Comparison of ENCODE assay signal across 8 cellular contexts in the genomic region with DNA sequence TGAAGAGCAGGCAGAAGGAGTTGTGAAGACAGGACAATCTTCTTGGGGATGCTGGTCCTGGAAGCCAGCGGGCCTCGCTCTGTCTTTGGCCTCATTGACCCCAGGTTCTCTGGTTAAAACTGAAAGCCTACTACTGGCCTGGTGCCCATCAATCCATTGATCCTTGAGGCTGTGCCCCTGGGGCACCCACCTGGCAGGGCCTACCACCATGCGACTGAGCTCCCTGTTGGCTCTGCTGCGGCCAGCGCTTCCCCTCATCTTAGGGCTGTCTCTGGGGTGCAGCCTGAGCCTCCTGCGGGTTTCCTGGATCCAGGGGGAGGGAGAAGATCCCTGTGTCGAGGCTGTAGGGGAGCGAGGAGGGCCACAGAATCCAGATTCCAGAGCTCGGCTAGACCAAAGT. TPM values are rescaled to one million over a fixed set of nuclear protein-coding genes. Genes with fewer than 3 reads are reported as not detected.
DNase-seq lines count a peak whose midpoint lies in the region; TF ChIP-seq lines count a peak whose summit lies in the region.

No MANE protein-coding gene starts in this region.

- H3K27me3 Mint-ChIP-seq in CD14-positive monocyte (ENCODE audit: low read depth in 3 of 3): peaks cover 2 to 3% (median 3%) of the 10 kb centered on the region in 3 donors
- no peaks in the 10 kb centered on the region for H3K27me3 Mint-ChIP-seq in neural crest cell (ENCODE audit: low read depth)

- H3K9me3 Mint-ChIP-seq in CD14-positive monocyte (peaks cover 0 to 3% (median 0%) of the 10 kb centered on the region in 7 donors), neural crest cell (no peaks in the 10 kb centered on the region)

- peak overlapping the region; percentile 91 for H3K4me2 ChIP-seq in Loucy (ENCODE audit: low read depth, low read length, poor library complexity, severe bottlenecking)

- intact Hi-C loops in CD14-positive monocyte (cut with micrococcal nuclease): loop anchor here in 1 of 2 donors (5.0 kb wide), 1 partner anchor 38 kb away; no protein-coding TSS in a partner anchor

- H3K27ac Mint-ChIP-seq in CD14-positive monocyte: peak overlapping the region; percentile 87 to 99 (median 98)
- H3K27ac Mint-ChIP-seq in neural crest cell (ENCODE audit: unreplicated experiment): no peak overlapping the region

- H3K4me3 Mint-ChIP-seq in CD14-positive monocyte (peak overlapping the region; percentile 100), neural crest cell (peak overlapping the region; percentile 96)

- H3F3A ChIP-seq in Loucy (ENCODE audit: low read depth): no peaks in the 10 kb centered on the region

- TF ChIP-seq CTCF in CD14-positive monocyte (IDR thresholded peaks at IDR 0.05) (no peak), Loucy (conservative IDR thresholded peaks at IDR 0.05; ENCODE audit: low read length) (no peak), neural crest cell (conservative IDR thresholded peaks at IDR 0.05) (no peak)

- H4K20me1 ChIP-seq in Loucy (ENCODE audit: insufficient read depth, low read length, poor library complexity, severe bottlenecking): peaks cover 44% of the 10 kb centered on the region

- peaks cover 26% of the 10 kb centered on the region for H3K4me1 Mint-ChIP-seq in CD14-positive monocyte
- peaks cover 20% of the 10 kb centered on the region for H3K4me1 Mint-ChIP-seq in neural crest cell

- no peak overlapping the region for H2AFZ ChIP-seq in Loucy (ENCODE audit: low read length)

- H3K27ac ChIP-seq in duodenal mucosa (ENCODE audit: low read depth, low read length): no peak overlapping the region

- DNase-seq in CD14-positive monocyte (ENCODE audit: low spot score) (no peak), neural crest cell (ENCODE audit: low read depth, low spot score) (no peak), iPS-NIHi11 (ENCODE audit: low spot score) (no peak), Kasumi-1 (lab: John Stamatoyannopoulos, UW) (no peak), NCI-H82 (lab: John Stamatoyannopoulos, UW) (no peak)
- DNase-seq in stimulated activated CD4-positive, alpha-beta T cell treated with anti-CD3 and anti-CD28 coated beads, Interleukin-4, amount 100 ng/mL, for 24 hours: no peak

- H3K4me1 ChIP-seq in Loucy (ENCODE audit: insufficient read depth, low read length, poor library complexity, severe bottlenecking) (peaks cover 28% of the 10 kb centered on the region), duodenal mucosa (ENCODE audit: control insufficient read depth in 1 of 2, insufficient read depth in 2 of 2, low read length in 2 of 2) (peaks cover 17 to 19% of the 10 kb centered on the region in 2 donors)

- H3K9ac ChIP-seq in Loucy (ENCODE audit: low read depth, low read length, poor library complexity, severe bottlenecking) (peak overlapping the region; percentile 99), duodenal mucosa (ENCODE audit: low read depth in 1 of 2, low read length in 2 of 2) (peak overlapping the region in 1 of 2 donors; percentile 91)

- H3K9me3 ChIP-seq in Loucy (ENCODE audit: insufficient read depth, low read depth, low read length): no peaks in the 10 kb centered on the region
- no peaks in the 10 kb centered on the region for H3K9me3 ChIP-seq in duodenal mucosa (ENCODE audit: control insufficient read depth in 1 of 2, low read length in 2 of 2)

- H3K27me3 ChIP-seq in Loucy (ENCODE audit: insufficient read depth, low read length, poor library complexity, severe bottlenecking): peaks cover 5% of the 10 kb centered on the region
- H3K27me3 ChIP-seq in duodenal mucosa (ENCODE audit: control insufficient read depth in 1 of 2, insufficient read depth in 2 of 2, low read length in 2 of 2): no peaks in the 10 kb centered on the region

- peak overlapping the region; percentile 99 for H3K4me3 ChIP-seq in Loucy (ENCODE audit: low read length, poor library complexity, severe bottlenecking)
- H3K4me3 ChIP-seq in duodenal mucosa (ENCODE audit: low read depth in 1 of 2, low read length in 2 of 2): peak overlapping the region; percentile 95 to 99

- no peaks in the 10 kb centered on the region for H3K9me2 ChIP-seq in Loucy (replicated peaks; ENCODE audit: low read depth, low read length)

- H3K36me3 Mint-ChIP-seq in CD14-positive monocyte (peaks cover 37 to 44% of the 10 kb centered on the region in 2 donors), neural crest cell (ENCODE audit: low read depth) (peaks cover 4% of the 10 kb centered on the region)

- peaks cover 45% of the 10 kb centered on the region for H3K79me2 ChIP-seq in Loucy (ENCODE audit: insufficient read depth, low read length)

- H3K36me3 ChIP-seq in Loucy (ENCODE audit: insufficient read depth, low read length) (peaks cover 19% of the 10 kb centered on the region; the same call in 1 of the 2 replicates), duodenal mucosa (ENCODE audit: control insufficient read depth in 1 of 2, insufficient read depth in 2 of 2, low read length in 2 of 2) (peaks cover 15 to 38% of the 10 kb centered on the region in 2 donors)

RNA-seq across cellular contexts. Expression of gene CHPF2, which starts 1.5 kb away (rescaled TPM):
- polyA plus RNA-seq in CD14-positive monocyte: 10 to 100 TPM; 34.4 to 36.0 TPM
- total RNA-seq in neural crest cell: 33.1 and 34.1 TPM in 2 replicates

RNA-seq across cellular contexts. Expression of gene ABCF2, which starts 6.8 kb away (rescaled TPM):
- polyA plus RNA-seq in CD14-positive monocyte: 10 to 100 TPM; 18.0 to 22.0 TPM
- total RNA-seq in neural crest cell: 67.0 and 68.2 TPM in 2 replicates

RNA-seq across cellular contexts. Expression of gene SMARCD3, which starts 14.7 kb away (rescaled TPM):
- 100 to 1,000 TPM; 104 to 112 TPM for polyA plus RNA-seq in CD14-positive monocyte
- 46.7 and 50.7 TPM in 2 replicates for total RNA-seq in neural crest cell

RNA-seq across cellular contexts. Expression of gene H2BK1, which starts 23.5 kb away (rescaled TPM):
- not detected for polyA plus RNA-seq in CD14-positive monocyte
- not detected in 2 replicates for total RNA-seq in neural crest cell

RNA-seq across cellular contexts. Expression of gene ASB10, which starts 46.8 kb away (rescaled TPM):
- polyA plus RNA-seq in CD14-positive monocyte: not detected
- not detected in 2 replicates for total RNA-seq in neural crest cell
